20 cellular contexts compared by ENCODE assay signal in genomic region chr6:82085701-82086100, GRCh38.
DNase-seq lines count a peak whose midpoint lies in the region; ATAC-seq and TF ChIP-seq lines count a peak whose summit lies in the region.
"Had no signal": no experiment of that assay in that cellular context is flagged by ENCODE, and none has a peak within 500 bp of the region (broad histone marks: within the 10 kb centered on the region; RNA-seq: fewer than 3 reads in every experiment).

No MANE protein-coding gene starts in this region.

- H3K36me3 ChIP-seq in right atrium auricular region: no peaks in the 10 kb centered on the region
- H3K36me3 ChIP-seq in endodermal cell (ENCODE audit: control insufficient read depth, insufficient read depth, low read length): no peaks in the 10 kb centered on the region
- no peaks in the 10 kb centered on the region for H3K36me3 ChIP-seq in neural progenitor cell
- H3K36me3 ChIP-seq in prostate gland: no peaks in the 10 kb centered on the region
- no peaks in the 10 kb centered on the region for H3K36me3 ChIP-seq in adrenal gland (replicated peaks in 1 of 2)
- H3K36me3 ChIP-seq in upper lobe of right lung: no peaks in the 10 kb centered on the region

- H3K36me3 Mint-ChIP-seq in endodermal cell (ENCODE audit: low read depth) (no peaks in the 10 kb centered on the region), neural progenitor cell (no peaks in the 10 kb centered on the region)

- no peaks in the 10 kb centered on the region for H3F3A ChIP-seq in neural progenitor cell (ENCODE audit: low read depth)

- H3K4me1 Mint-ChIP-seq in endodermal cell (peaks cover 19% of the 10 kb centered on the region), neural progenitor cell (no peaks in the 10 kb centered on the region)

- H3K4me2 ChIP-seq in neural progenitor cell: no peak overlapping the region
- H3K4me2 ChIP-seq: PC-9 had no signal

- H3K4me3 ChIP-seq in right atrium auricular region (no peak overlapping the region), endodermal cell (ENCODE audit: low read length) (no peak overlapping the region), neural progenitor cell (no peak overlapping the region), prostate gland (no peak overlapping the region), adrenal gland (no peak overlapping the region), upper lobe of right lung (no peak overlapping the region)
- H3K4me3 ChIP-seq: PC-9 had no signal

- DNase-seq in left cardiac atrium (no peak), right atrium auricular region (ENCODE audit: low spot score) (no peak), NCI-H69 (lab: John Stamatoyannopoulos, UW) (peak; percentile 18), endodermal cell (peak; percentile 59), neural progenitor cell (ENCODE audit: low spot score) (peak; percentile 16), prostate gland (ENCODE audit: low spot score) (no peak), adrenal gland (no peak), upper lobe of right lung (no peak)
- DNase-seq: ACHN; Calu3; CD4-positive, alpha-beta T cell; DND-41; GF-D8; Kasumi-1; NCI-H1417; NCI-H2029; NCI-H524; NK-92 treated with Interleukin-12 subunit alpha and Interleukin-12 subunit beta, amount 100 ng/mL, for 24 hours; PC-9; SHP77 treated with DMSO at 0.1 percent for 48 hours had no signal

- H3K4me1 ChIP-seq in right atrium auricular region (no peaks in the 10 kb centered on the region), endodermal cell (ENCODE audit: control insufficient read depth, insufficient read depth, low read length) (no peaks in the 10 kb centered on the region), neural progenitor cell (peaks cover 10% of the 10 kb centered on the region), prostate gland (replicated peaks) (no peaks in the 10 kb centered on the region), adrenal gland (replicated peaks in 1 of 2) (peaks cover under 1 to 7% of the 10 kb centered on the region in 2 donors), upper lobe of right lung (no peaks in the 10 kb centered on the region)

- intact Hi-C loops in left cardiac atrium (cut with DNase I) (loop anchor here (5.0 to 10.0 kb wide), 2 partner anchors 87 to 89 kb away; no protein-coding TSS in a partner anchor), prostate gland (cut with DNase I) (no loop called here), adrenal gland (cut with DNase I) (no loop called here), upper lobe of right lung (cut with DNase I) (no loop called here)

- H3K4me3 Mint-ChIP-seq in endodermal cell (no peak overlapping the region), neural progenitor cell (no peak overlapping the region)
- H3K4me3 Mint-ChIP-seq: CD4-positive, alpha-beta T cell had no signal

- TF ChIP-seq CTCF in right atrium auricular region (IDR thresholded peaks at IDR 0.05) (peak in 1 of 2 donors; percentile 16), endodermal cell (conservative IDR thresholded peaks at IDR 0.05) (peak; percentile 56), neural progenitor cell (IDR thresholded peaks at IDR 0.05) (no peak), prostate gland (IDR thresholded peaks at IDR 0.05) (no peak), adrenal gland (IDR thresholded peaks at IDR 0.05) (no peak), upper lobe of right lung (IDR thresholded peaks at IDR 0.05) (no peak)

- H3K9me3 Mint-ChIP-seq in endodermal cell (no peaks in the 10 kb centered on the region), neural progenitor cell (no peaks in the 10 kb centered on the region)
- H3K9me3 Mint-ChIP-seq: CD4-positive, alpha-beta T cell had no signal

- peak overlapping the region; percentile 72 for H2AFZ ChIP-seq in neural progenitor cell (replicated peaks)
- H2AFZ ChIP-seq: PC-9 had no signal

- H4K20me1 ChIP-seq in neural progenitor cell (ENCODE audit: low read depth): no peaks in the 10 kb centered on the region

- TF ChIP-seq POLR2A in prostate gland (IDR thresholded peaks at IDR 0.05) (no peak), adrenal gland (IDR thresholded peaks at IDR 0.05) (no peak)

- ATAC-seq in left cardiac atrium (peak; percentile 74 to 90), upper lobe of right lung (no peak)

- no peaks in the 10 kb centered on the region for H3K27me3 Mint-ChIP-seq in endodermal cell (ENCODE audit: insufficient read depth)
- no peaks in the 10 kb centered on the region for H3K27me3 Mint-ChIP-seq in neural progenitor cell (ENCODE audit: insufficient read depth, low read depth)
- H3K27me3 Mint-ChIP-seq: CD4-positive, alpha-beta T cell had no signal

- H3K9ac ChIP-seq in endodermal cell (ENCODE audit: extremely low read depth, low read length, poor library complexity, severe bottlenecking) (no peak overlapping the region), neural progenitor cell (no peak overlapping the region)

- 63% methylated on average over 4 of the region's 5 CpGs; no CpG with 5 or more reads in 1 of the 2 experiments for WGBS in endodermal cell (ENCODE audit: insufficient coverage in 1 of 2, insufficient read length in 1 of 2), 2 experiments
- 70% methylated on average over 5 of the region's 5 CpGs for WGBS in prostate gland
- WGBS in adrenal gland, 4 donors: 74 to 81% (median 80%) methylated on average over 5 of the region's 5 CpGs

- no peaks in the 10 kb centered on the region for H3K9me3 ChIP-seq in right atrium auricular region
- H3K9me3 ChIP-seq in endodermal cell (ENCODE audit: control insufficient read depth, low read length): no peaks in the 10 kb centered on the region
- H3K9me3 ChIP-seq in neural progenitor cell (ENCODE audit: low read depth): no peaks in the 10 kb centered on the region
- H3K9me3 ChIP-seq in prostate gland: no peaks in the 10 kb centered on the region
- no peaks in the 10 kb centered on the region for H3K9me3 ChIP-seq in adrenal gland (replicated peaks in 1 of 3)
- no peaks in the 10 kb centered on the region for H3K9me3 ChIP-seq in upper lobe of right lung

- no peak overlapping the region for H3K27ac ChIP-seq in right atrium auricular region
- H3K27ac ChIP-seq in endodermal cell (ENCODE audit: low read depth, low read length): no peak overlapping the region
- no peak overlapping the region for H3K27ac ChIP-seq in neural progenitor cell
- no peak overlapping the region for H3K27ac ChIP-seq in prostate gland
- H3K27ac ChIP-seq in adrenal gland: no peak overlapping the region
- H3K27ac ChIP-seq in upper lobe of right lung: no peak overlapping the region
- H3K27ac ChIP-seq: PC-9 had no signal

- H3K27ac Mint-ChIP-seq in endodermal cell (no peak overlapping the region), neural progenitor cell (no peak overlapping the region)
- H3K27ac Mint-ChIP-seq: CD4-positive, alpha-beta T cell had no signal

- no peaks in the 10 kb centered on the region for H3K79me2 ChIP-seq in neural progenitor cell (ENCODE audit: low read depth)

- no peaks in the 10 kb centered on the region for H3K27me3 ChIP-seq in right atrium auricular region
- H3K27me3 ChIP-seq in endodermal cell (ENCODE audit: control insufficient read depth, insufficient read depth, low read length, poor library complexity, severe bottlenecking): no peaks in the 10 kb centered on the region
- no peaks in the 10 kb centered on the region for H3K27me3 ChIP-seq in neural progenitor cell
- no peaks in the 10 kb centered on the region for H3K27me3 ChIP-seq in prostate gland (replicated peaks; ENCODE audit: insufficient read depth)
- H3K27me3 ChIP-seq in adrenal gland: no peaks in the 10 kb centered on the region
- H3K27me3 ChIP-seq in upper lobe of right lung: no peaks in the 10 kb centered on the region

Comparison
In these comparisons a context has a peak if more than half of its experiments do, and no peak if none do; other contexts are left out.
1. DNase-seq: peak in NCI-H69 (single experiment), endodermal cell (single experiment) and neural progenitor cell (single experiment); none in left cardiac atrium (single experiment), right atrium auricular region (single experiment), prostate gland (single experiment), adrenal gland (0 of 7) and upper lobe of right lung (single experiment).
2. intact Hi-C loops: an anchor here in left cardiac atrium (5.0 to 10.0 kb wide); none called in prostate gland, adrenal gland and upper lobe of right lung.